2 cellular contexts compared by ENCODE assay signal in the genomic region with DNA sequence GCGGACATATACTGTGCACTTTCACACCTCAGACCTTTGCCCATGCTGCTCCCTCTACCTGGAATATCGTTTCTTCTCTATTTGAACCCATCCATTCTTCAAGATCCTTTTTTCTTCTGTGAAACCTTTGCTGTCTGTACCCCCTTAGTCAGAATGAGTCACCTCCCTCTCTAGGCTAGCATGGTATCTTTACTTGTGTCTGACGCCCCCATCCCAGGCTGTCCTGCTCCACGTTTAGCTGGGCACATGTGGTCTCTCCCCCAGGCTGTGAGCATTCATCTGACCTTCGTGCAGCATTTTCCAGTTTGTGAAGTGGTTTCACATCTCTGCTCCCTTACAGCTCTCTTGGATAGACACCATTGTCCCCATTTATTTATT.
TF ChIP-seq lines count a peak whose summit lies in the region.

No MANE protein-coding gene starts in this region.

TF ChIP-seq in HCT116, 20 proteins besides CTCF, POLR2A, EP300 and RAD21 (continued from another document):
- TF ChIP-seq, protein P1, sequence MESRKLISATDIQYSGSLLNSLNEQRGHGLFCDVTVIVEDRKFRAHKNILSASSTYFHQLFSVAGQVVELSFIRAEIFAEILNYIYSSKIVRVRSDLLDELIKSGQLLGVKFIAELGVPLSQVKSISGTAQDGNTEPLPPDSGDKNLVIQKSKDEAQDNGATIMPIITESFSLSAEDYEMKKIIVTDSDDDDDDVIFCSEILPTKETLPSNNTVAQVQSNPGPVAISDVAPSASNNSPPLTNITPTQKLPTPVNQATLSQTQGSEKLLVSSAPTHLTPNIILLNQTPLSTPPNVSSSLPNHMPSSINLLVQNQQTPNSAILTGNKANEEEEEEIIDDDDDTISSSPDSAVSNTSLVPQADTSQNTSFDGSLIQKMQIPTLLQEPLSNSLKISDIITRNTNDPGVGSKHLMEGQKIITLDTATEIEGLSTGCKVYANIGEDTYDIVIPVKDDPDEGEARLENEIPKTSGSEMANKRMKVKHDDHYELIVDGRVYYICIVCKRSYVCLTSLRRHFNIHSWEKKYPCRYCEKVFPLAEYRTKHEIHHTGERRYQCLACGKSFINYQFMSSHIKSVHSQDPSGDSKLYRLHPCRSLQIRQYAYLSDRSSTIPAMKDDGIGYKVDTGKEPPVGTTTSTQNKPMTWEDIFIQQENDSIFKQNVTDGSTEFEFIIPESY (IDR thresholded peaks at IDR 0.05; ENCODE audit: extremely low read depth, insufficient replicate concordance, low read length), result no peak
- TF ChIP-seq ELF1 (IDR thresholded peaks at IDR 0.05; ENCODE audit: borderline replicate concordance, low read depth) (no peak), FOSL1 (IDR thresholded peaks at IDR 0.05; ENCODE audit: low read depth) (no peak), EZH2 (IDR thresholded peaks at IDR 0.05) (no peak)
- TF ChIP-seq, protein P2, sequence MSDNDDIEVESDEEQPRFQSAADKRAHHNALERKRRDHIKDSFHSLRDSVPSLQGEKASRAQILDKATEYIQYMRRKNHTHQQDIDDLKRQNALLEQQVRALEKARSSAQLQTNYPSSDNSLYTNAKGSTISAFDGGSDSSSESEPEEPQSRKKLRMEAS (IDR thresholded peaks at IDR 0.05), result no peak

TF ChIP-seq in WTC11, 78 proteins besides CTCF, POLR2A, EP300 and RAD21 (continued from another document):
- TF ChIP-seq, protein P3, sequence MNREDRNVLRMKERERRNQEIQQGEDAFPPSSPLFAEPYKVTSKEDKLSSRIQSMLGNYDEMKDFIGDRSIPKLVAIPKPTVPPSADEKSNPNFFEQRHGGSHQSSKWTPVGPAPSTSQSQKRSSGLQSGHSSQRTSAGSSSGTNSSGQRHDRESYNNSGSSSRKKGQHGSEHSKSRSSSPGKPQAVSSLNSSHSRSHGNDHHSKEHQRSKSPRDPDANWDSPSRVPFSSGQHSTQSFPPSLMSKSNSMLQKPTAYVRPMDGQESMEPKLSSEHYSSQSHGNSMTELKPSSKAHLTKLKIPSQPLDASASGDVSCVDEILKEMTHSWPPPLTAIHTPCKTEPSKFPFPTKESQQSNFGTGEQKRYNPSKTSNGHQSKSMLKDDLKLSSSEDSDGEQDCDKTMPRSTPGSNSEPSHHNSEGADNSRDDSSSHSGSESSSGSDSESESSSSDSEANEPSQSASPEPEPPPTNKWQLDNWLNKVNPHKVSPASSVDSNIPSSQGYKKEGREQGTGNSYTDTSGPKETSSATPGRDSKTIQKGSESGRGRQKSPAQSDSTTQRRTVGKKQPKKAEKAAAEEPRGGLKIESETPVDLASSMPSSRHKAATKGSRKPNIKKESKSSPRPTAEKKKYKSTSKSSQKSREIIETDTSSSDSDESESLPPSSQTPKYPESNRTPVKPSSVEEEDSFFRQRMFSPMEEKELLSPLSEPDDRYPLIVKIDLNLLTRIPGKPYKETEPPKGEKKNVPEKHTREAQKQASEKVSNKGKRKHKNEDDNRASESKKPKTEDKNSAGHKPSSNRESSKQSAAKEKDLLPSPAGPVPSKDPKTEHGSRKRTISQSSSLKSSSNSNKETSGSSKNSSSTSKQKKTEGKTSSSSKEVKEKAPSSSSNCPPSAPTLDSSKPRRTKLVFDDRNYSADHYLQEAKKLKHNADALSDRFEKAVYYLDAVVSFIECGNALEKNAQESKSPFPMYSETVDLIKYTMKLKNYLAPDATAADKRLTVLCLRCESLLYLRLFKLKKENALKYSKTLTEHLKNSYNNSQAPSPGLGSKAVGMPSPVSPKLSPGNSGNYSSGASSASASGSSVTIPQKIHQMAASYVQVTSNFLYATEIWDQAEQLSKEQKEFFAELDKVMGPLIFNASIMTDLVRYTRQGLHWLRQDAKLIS (CRISPR knock-in tag; IDR thresholded peaks at IDR 0.05; ENCODE audit: borderline replicate concordance), result no peak
- peak; percentile 24; the same call in 1 of the 2 replicates for TF ChIP-seq HMGA2 (CRISPR knock-in tag; IDR thresholded peaks at IDR 0.05)
